8 cellular contexts compared by ENCODE assay signal in genomic region chr14:101707285-101707842, GRCh38. TPM values are rescaled to one million over a fixed set of nuclear protein-coding genes. Genes with fewer than 3 reads are reported as not detected.
A peak's percentile ranks its signal among the peaks of the same experiment; 100 is the strongest.
DNase-seq lines count a peak whose midpoint lies in the region; ATAC-seq and TF ChIP-seq lines count a peak whose summit lies in the region.

No MANE protein-coding gene starts in this region.

- H3K27me3 Mint-ChIP-seq in glutamatergic neuron (ENCODE audit: unreplicated experiment): peaks cover 10% of the 10 kb centered on the region

- no peaks in the 10 kb centered on the region for H3K9me3 Mint-ChIP-seq in activated naive CD4-positive, alpha-beta T cell treated with anti-CD3 and anti-CD28 coated beads, Interleukin-2, amount 50 U/mL, for 72 hours
- H3K9me3 Mint-ChIP-seq in glutamatergic neuron (ENCODE audit: unreplicated experiment): peaks cover 7% of the 10 kb centered on the region

- peaks cover 0 to 6% of the 10 kb centered on the region in 2 donors for H3K36me3 Mint-ChIP-seq in activated naive CD4-positive, alpha-beta T cell treated with anti-CD3 and anti-CD28 coated beads, Interleukin-2, amount 50 U/mL, for 72 hours
- H3K36me3 Mint-ChIP-seq in glutamatergic neuron (ENCODE audit: unreplicated experiment): peaks cover 10% of the 10 kb centered on the region

- peak; percentile 80 for DNase-seq in AG08396 (ENCODE audit: low spot score)
- DNase-seq in NCI-H1105 treated with DMSO at 0.1 percent for 48 hours (lab: John Stamatoyannopoulos, UW): peak; percentile 82
- DNase-seq in SK-N-DZ (ENCODE audit: low spot score): peak; percentile 67
- peak in 1 of 2 donors; percentile 69 for DNase-seq in activated naive CD4-positive, alpha-beta T cell treated with anti-CD3 and anti-CD28 coated beads, Interleukin-2, amount 50 U/mL, for 72 hours (ENCODE audit: low spot score in 2 of 2)
- DNase-seq in glutamatergic neuron: peak; percentile 40
- peak; percentile 83 for DNase-seq in pons (ENCODE audit: low spot score)

- peak overlapping the region; percentile 29 to 82 for H3K27ac Mint-ChIP-seq in activated naive CD4-positive, alpha-beta T cell treated with anti-CD3 and anti-CD28 coated beads, Interleukin-2, amount 50 U/mL, for 72 hours
- H3K27ac Mint-ChIP-seq in glutamatergic neuron (ENCODE audit: unreplicated experiment): no peak overlapping the region

- ATAC-seq in GM19372 (IDR thresholded peaks at IDR 0.05; ENCODE audit: low read depth, unreplicated experiment): peak; percentile 47
- peak; percentile 74 to 76 for ATAC-seq in activated naive CD4-positive, alpha-beta T cell treated with anti-CD3 and anti-CD28 coated beads, Interleukin-2, amount 50 U/mL, for 72 hours
- ATAC-seq in HG03520 (IDR thresholded peaks at IDR 0.05; ENCODE audit: unreplicated experiment): no peak

- H3K4me3 Mint-ChIP-seq in glutamatergic neuron (ENCODE audit: unreplicated experiment): no peak overlapping the region

- no peaks in the 10 kb centered on the region for H3K4me1 Mint-ChIP-seq in glutamatergic neuron (ENCODE audit: low read depth, unreplicated experiment)

- peak; percentile 95 for TF ChIP-seq CTCF in glutamatergic neuron (IDR thresholded peaks at IDR 0.05; ENCODE audit: partially characterized antibody, unreplicated experiment)

RNA-seq across cellular contexts. Expression of gene PPP2R5C, which starts 54.1 kb away (rescaled TPM):
- polyA plus RNA-seq in SK-N-DZ (2014; cell fraction: cytosol; rRNA removed): 33.0 and 34.3 TPM in 2 replicates
- polyA plus RNA-seq in SK-N-DZ (2014; cell fraction: nucleus; rRNA removed): 31.6 and 43.3 TPM in 2 replicates
- 100 to 1,000 TPM; 282 to 355 TPM for total RNA-seq in activated naive CD4-positive, alpha-beta T cell treated with anti-CD3 and anti-CD28 coated beads, Interleukin-2, amount 50 U/mL, for 72 hours
- total RNA-seq in glutamatergic neuron (ENCODE audit: unreplicated experiment): 116 TPM
